In genomic region chr15:64381000-64381751, GRCh38 we compare ENCODE assay signal across 8 cellular contexts. TPM values are rescaled to one million over a fixed set of nuclear protein-coding genes. Genes with fewer than 3 reads are reported as not detected.
DNase-seq lines count a peak whose midpoint lies in the region; ATAC-seq and TF ChIP-seq lines count a peak whose summit lies in the region.

Gene PCLAF, minus strand, starts transcription at chr15:64381441. Its CDS starts 70 bp downstream, at chr15:64381371.

- peak; percentile 97 for ATAC-seq in GM21423 (IDR thresholded peaks at IDR 0.05; ENCODE audit: unreplicated experiment)

- peak within 1 kb of the TSS; percentile 86 for H3K56ac ChIP-seq in mesendoderm (ENCODE audit: low read length)

- peak within 1 kb of the TSS; percentile 81 for H3K27ac Mint-ChIP-seq in endodermal cell

- H3K27me3 ChIP-seq in HUES48 (ENCODE audit: control insufficient read depth, insufficient read depth, low read length): no peaks in the 10 kb centered on the region; the same call in none of the 2 replicates
- no peaks in the 10 kb centered on the region for H3K27me3 ChIP-seq in NT2/D1 (ENCODE audit: insufficient read depth, insufficient read length)
- H3K27me3 ChIP-seq in endodermal cell (ENCODE audit: control insufficient read depth, insufficient read depth, low read length, poor library complexity, severe bottlenecking): no peaks in the 10 kb centered on the region
- H3K27me3 ChIP-seq in mesendoderm (ENCODE audit: insufficient read depth, low read length, poor library complexity): no peaks in the 10 kb centered on the region

- peak within 1 kb of the TSS; percentile 7 for H3K18ac ChIP-seq in mesendoderm (ENCODE audit: low read length)

- peaks cover 6% of the 10 kb centered on the region for H3K4me1 Mint-ChIP-seq in endodermal cell

- peaks cover 20% of the 10 kb centered on the region for H3K36me3 ChIP-seq in HUES48 (ENCODE audit: control insufficient read depth, insufficient read depth, low read length)
- peaks cover 25% of the 10 kb centered on the region for H3K36me3 ChIP-seq in NT2/D1 (ENCODE audit: insufficient read depth, insufficient read length, low read length)
- peaks cover 13% of the 10 kb centered on the region for H3K36me3 ChIP-seq in endodermal cell (ENCODE audit: control insufficient read depth, insufficient read depth, low read length)
- no peaks in the 10 kb centered on the region for H3K36me3 ChIP-seq in mesendoderm (ENCODE audit: control insufficient read depth, insufficient read depth, low read length)

- peak; percentile 95 for DNase-seq in D341Med (ENCODE audit: low spot score)
- DNase-seq in NT2/D1 (ENCODE audit: low read depth, low spot score): peak; percentile 92
- DNase-seq in activated CD8-positive, alpha-beta memory T cell treated with anti-CD3 and anti-CD28 coated beads for 48 hours (ENCODE audit: low read depth in 2 of 3, low spot score in 2 of 3): peak; percentile 70 to 90 (median 83)
- DNase-seq in endodermal cell: peak; percentile 98
- peak; percentile 98 for DNase-seq in mesendoderm
- DNase-seq in stimulated activated CD8-positive, alpha-beta memory T cell treated with anti-CD3 and anti-CD28 coated beads, Interleukin-12 subunit alpha, Interleukin-12 subunit beta, amount 100 ng/mL, for 4 hours (ENCODE audit: low read depth): peak; percentile 76

- H2BK5ac ChIP-seq in mesendoderm (ENCODE audit: low read length): no peak within 1 kb of the TSS

- H4K5ac ChIP-seq in mesendoderm (ENCODE audit: low read length): no peak within 1 kb of the TSS

- no peaks in the 10 kb centered on the region for H3K9me3 ChIP-seq in HUES48 (ENCODE audit: control insufficient read depth, insufficient read depth, low read length)
- H3K9me3 ChIP-seq in NT2/D1 (ENCODE audit: insufficient read depth, low read length): no peaks in the 10 kb centered on the region
- no peaks in the 10 kb centered on the region for H3K9me3 ChIP-seq in endodermal cell (ENCODE audit: control insufficient read depth, low read length)

- peak within 1 kb of the TSS; percentile 82 for H3K4me3 Mint-ChIP-seq in endodermal cell

- H3K4me1 ChIP-seq in HUES48 (ENCODE audit: control insufficient read depth, insufficient read depth, low read length) (no peaks in the 10 kb centered on the region), NT2/D1 (ENCODE audit: insufficient read depth, insufficient read length) (peaks cover 2% of the 10 kb centered on the region), endodermal cell (ENCODE audit: control insufficient read depth, insufficient read depth, low read length) (no peaks in the 10 kb centered on the region), mesendoderm (ENCODE audit: control insufficient read depth, low read depth, low read length) (no peaks in the 10 kb centered on the region)

- no peaks in the 10 kb centered on the region for H3K9me3 Mint-ChIP-seq in endodermal cell

- peak within 1 kb of the TSS; percentile 31 for H2AK5ac ChIP-seq in mesendoderm (ENCODE audit: low read length)

- no peak within 1 kb of the TSS for H2BK15ac ChIP-seq in mesendoderm (replicated peaks; ENCODE audit: low read depth)

- peaks cover 2% of the 10 kb centered on the region for H3K79me1 ChIP-seq in mesendoderm (ENCODE audit: low read length)

- peak within 1 kb of the TSS; percentile 39 for H4K8ac ChIP-seq in mesendoderm (ENCODE audit: low read depth, low read length)

- peaks cover 10% of the 10 kb centered on the region for H3K79me2 ChIP-seq in mesendoderm (ENCODE audit: control insufficient read depth, insufficient read depth, low read length)

- WGBS in endodermal cell (ENCODE audit: insufficient coverage in 1 of 2, insufficient read length in 1 of 2), 2 experiments: 1 to 2% methylated on average over 26 to 38 of the region's 38 CpGs
- no CpG with 5 or more reads among the region's 38 CpGs for WGBS in mesendoderm (ENCODE audit: extremely low coverage, insufficient coverage, low lambda C conversion rate)

- peaks cover 6% of the 10 kb centered on the region for H3K36me3 Mint-ChIP-seq in endodermal cell (ENCODE audit: low read depth)

- peaks cover 54% of the 10 kb centered on the region for H3K27me3 Mint-ChIP-seq in endodermal cell (ENCODE audit: insufficient read depth)

- H3K9ac ChIP-seq in HUES48 (ENCODE audit: low read depth, low read length): peak within 1 kb of the TSS; percentile 79
- H3K9ac ChIP-seq in NT2/D1 (ENCODE audit: insufficient read length, low read depth): peak within 1 kb of the TSS; percentile 89
- peak within 1 kb of the TSS; percentile 75 for H3K9ac ChIP-seq in endodermal cell (ENCODE audit: extremely low read depth, low read length, poor library complexity, severe bottlenecking)
- peak within 1 kb of the TSS; percentile 86 for H3K9ac ChIP-seq in mesendoderm (ENCODE audit: low read length)

- TF ChIP-seq CTCF in endodermal cell (conservative IDR thresholded peaks at IDR 0.05): peak; percentile 18

- H3K23ac ChIP-seq in mesendoderm (ENCODE audit: low read length): peak within 1 kb of the TSS; percentile 85

- H3K4me3 ChIP-seq in HUES48 (ENCODE audit: low read depth, low read length): peak within 1 kb of the TSS; percentile 90
- peak within 1 kb of the TSS; percentile 68 for H3K4me3 ChIP-seq in NT2/D1 (ENCODE audit: insufficient read length, low read depth)
- H3K4me3 ChIP-seq in endodermal cell (ENCODE audit: low read length): peak within 1 kb of the TSS; percentile 90
- peak within 1 kb of the TSS; percentile 63 for H3K4me3 ChIP-seq in mesendoderm (ENCODE audit: low read length)

- H3K27ac ChIP-seq in HUES48 (ENCODE audit: low read depth, low read length): peak within 1 kb of the TSS; percentile 77
- no peak within 1 kb of the TSS for H3K27ac ChIP-seq in endodermal cell (ENCODE audit: low read depth, low read length)
- no peak within 1 kb of the TSS for H3K27ac ChIP-seq in mesendoderm (ENCODE audit: low read depth, low read length)

- H3K4me2 ChIP-seq in mesendoderm (ENCODE audit: low read length): peak within 1 kb of the TSS; percentile 96

- H3K4ac ChIP-seq in mesendoderm (ENCODE audit: low read depth, low read length): peak within 1 kb of the TSS; percentile 63

- H2BK120ac ChIP-seq in mesendoderm (ENCODE audit: low read depth, low read length): no peak within 1 kb of the TSS

RNA-seq across cellular contexts. Expression of gene PCLAF, which starts in this region (rescaled TPM):
- 10 to 100 TPM; 28.9 to 78.0 TPM for total RNA-seq in endodermal cell
- polyA plus RNA-seq in endodermal cell (2013, experiment 1 of 2): 204 TPM
- polyA plus RNA-seq in endodermal cell (2013, experiment 2 of 2): 196 TPM
- polyA plus RNA-seq in mesendoderm (2013, experiment 1 of 2): 98.7 TPM
- polyA plus RNA-seq in mesendoderm (2013, experiment 2 of 2): 102 TPM
